ENCODE assay signal across 8 cellular contexts in genomic region chr19:18521692-18522123, GRCh38. TPM values are rescaled to one million over a fixed set of nuclear protein-coding genes. Genes with fewer than 3 reads are reported as not detected.
A peak's percentile ranks its signal among the peaks of the same experiment; 100 is the strongest.
DNase-seq lines count a peak whose midpoint lies in the region; ATAC-seq and TF ChIP-seq lines count a peak whose summit lies in the region.

TSS of gene ELL (minus strand) at chr19:18522070. CDS start at chr19:18522055, 15 bp downstream.

- H3K27me3 ChIP-seq in kidney epithelial cell (ENCODE audit: control insufficient read depth, insufficient read depth, low read length), result no peaks in the 10 kb centered on the region
- H3K27me3 ChIP-seq in subcutaneous abdominal adipose tissue (ENCODE audit: control insufficient read depth in 5 of 5, insufficient read depth in 4 of 5, low read length in 5 of 5), result no peaks in the 10 kb centered on the region

- DNase-seq in kidney epithelial cell (ENCODE audit: low read depth) (no peak), NCI-H187 (lab: John Stamatoyannopoulos, UW) (no peak), NOMO-1 (lab: John Stamatoyannopoulos, UW; ENCODE audit: unreplicated experiment in 2 of 2) (no peak), epidermal melanocyte (ENCODE audit: insufficient read length, low spot score) (no peak)

- peak within 1 kb of the TSS; percentile 79 to 100 (median 99) for H3K9ac ChIP-seq in subcutaneous abdominal adipose tissue (ENCODE audit: low read length in 5 of 5)

- no peak for TF ChIP-seq CTCF in kidney epithelial cell (IDR thresholded peaks at IDR 0.05; ENCODE audit: insufficient read depth, low read length, poor library complexity, severe bottlenecking)

- H3K4me1 ChIP-seq in subcutaneous abdominal adipose tissue (ENCODE audit: control insufficient read depth in 5 of 5, insufficient read depth in 5 of 5, low read length in 5 of 5), result peaks cover 3 to 35% (median 29%) of the 10 kb centered on the region in 5 donors

- H3K27ac ChIP-seq in angular gyrus (ENCODE audit: low read depth, low read length) (peak within 1 kb of the TSS; percentile 77), subcutaneous abdominal adipose tissue (ENCODE audit: low read depth, low read length) (peak within 1 kb of the TSS; percentile 95)

- H3K36me3 ChIP-seq in kidney epithelial cell (ENCODE audit: control insufficient read depth, insufficient read depth, low read length), result no peaks in the 10 kb centered on the region
- H3K36me3 ChIP-seq in subcutaneous abdominal adipose tissue (ENCODE audit: control insufficient read depth in 5 of 5, insufficient read depth in 5 of 5, low read length in 5 of 5), result no peaks in the 10 kb centered on the region

- no peaks in the 10 kb centered on the region for H3K9me3 ChIP-seq in subcutaneous abdominal adipose tissue (ENCODE audit: control insufficient read depth in 5 of 5, low read length in 5 of 5)

- H3K4me3 ChIP-seq in kidney epithelial cell (ENCODE audit: low read depth, low read length) (peak within 1 kb of the TSS; percentile 100), subcutaneous abdominal adipose tissue (ENCODE audit: low read depth in 1 of 5, low read length in 5 of 5) (peak within 1 kb of the TSS; percentile 94 to 100 (median 98))

- peak; percentile 11 for ATAC-seq in GM18498 (IDR thresholded peaks at IDR 0.05; ENCODE audit: unreplicated experiment)
- peak; percentile 5 for ATAC-seq in HG03045 (IDR thresholded peaks at IDR 0.05; ENCODE audit: unreplicated experiment)

RNA-seq across cellular contexts. Expression of gene ELL, which starts in this region (rescaled TPM):
- 12.7 and 13.1 TPM in 2 replicates for total RNA-seq in kidney epithelial cell
